Comparison of ENCODE assay signal across 9 cellular contexts in genomic region chr20:14732996-14733395, GRCh38.
"Had no signal": no experiment of that assay in that cellular context is flagged by ENCODE, and none has a peak within 500 bp of the region (broad histone marks: within the 10 kb centered on the region; RNA-seq: fewer than 3 reads in every experiment).

No MANE protein-coding gene starts in this region.

- H3K4me3 ChIP-seq: GM23338, K562 had no signal

- ATAC-seq: GM23338, K562 had no signal

- H2AFZ ChIP-seq: GM23338 had no signal

- H3K27ac Mint-ChIP-seq: GM23338 had no signal

- H3K27ac ChIP-seq: HL-60 had no signal

- DNase-seq: H9, HCEC 1CT, IMR-90, KG1 had no signal

- H3K9me3 Mint-ChIP-seq: GM23338 had no signal

- H3K4me2 ChIP-seq: GM23338 had no signal

- H3K4me3 Mint-ChIP-seq: GM23338, H9 had no signal

- FAIRE-seq: H1, H54, K562 had no signal
